ENCODE assay signal across 27 cellular contexts in the genomic region with DNA sequence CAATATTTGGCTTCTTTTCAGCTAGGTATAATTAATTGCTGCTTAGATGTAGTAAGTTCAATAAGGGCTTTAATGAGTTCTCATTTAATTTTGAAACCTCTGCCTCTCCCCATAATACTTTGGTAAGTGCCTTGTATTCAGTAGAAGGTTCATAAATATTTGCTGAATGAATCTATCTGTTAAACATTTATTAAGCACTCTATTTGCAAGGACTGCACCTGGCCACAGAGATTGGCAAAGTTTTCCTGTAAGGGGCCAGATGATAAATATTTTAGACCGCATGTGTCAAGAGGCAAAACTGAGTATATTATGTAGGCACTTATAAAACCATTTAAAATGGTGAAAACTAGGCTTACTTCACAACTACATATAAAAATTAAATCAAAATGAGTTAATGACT. TPM values are rescaled to one million over a fixed set of nuclear protein-coding genes. Genes with fewer than 3 reads are reported as not detected.
"Had no signal": no experiment of that assay in that cellular context is flagged by ENCODE, and none has a peak within 500 bp of the region (broad histone marks: within the 10 kb centered on the region; RNA-seq: fewer than 3 reads in every experiment).

No MANE protein-coding gene starts in this region.

- H3K9me3 ChIP-seq: esophagus muscularis mucosa, psoas muscle, right atrium auricular region, spleen, tibial nerve had no signal

- H3K4me1 Mint-ChIP-seq: activated B cell treated with CpG ODN at 0.5 μM for 24 hours; activated CD8-positive, alpha-beta memory T cell treated with anti-CD3 and anti-CD28 coated beads, Interleukin-2, amount 10 ng/mL, durations not matched to agents 7 days and 5 days; activated naive CD4-positive, alpha-beta T cell treated with anti-CD3 and anti-CD28 coated beads, Interleukin-2, amount 50 U/mL, for 24 hours; activated naive CD8-positive, alpha-beta T cell treated with anti-CD3 and anti-CD28 coated beads, Interleukin-2, amount 50 U/mL, for 24 hours; endodermal cell; naive B cell had no signal

- H3K27ac ChIP-seq: esophagus muscularis mucosa, foreskin keratinocyte, heart right ventricle, parathyroid adenoma, psoas muscle, right atrium auricular region, spleen, tibial nerve had no signal

- DNase-seq: activated B cell treated with CpG ODN at 0.5 μM for 24 hours; activated CD4-positive, alpha-beta T cell treated with anti-CD3 and anti-CD28 coated beads, Interleukin-2, amount 50 U/mL, for 1 hour; activated CD8-positive, alpha-beta memory T cell treated with anti-CD3 and anti-CD28 coated beads, Interleukin-2, amount 10 ng/mL, durations not matched to agents 7 days and 5 days; activated CD8-positive, alpha-beta T cell treated with anti-CD3 and anti-CD28 coated beads, Interleukin-2, amount 10 ng/mL, durations not matched to agents 7 days and 5 days; activated naive CD8-positive, alpha-beta T cell treated with anti-CD3 and anti-CD28 coated beads, Interleukin-2, amount 50 U/mL, for 24 hours; activated T-cell treated with anti-CD3 and anti-CD28 coated beads, Interleukin-2, amount 50 U/mL, for 48 hours; amygdala; caudate nucleus; endodermal cell; foreskin keratinocyte; heart right ventricle; kidney glomerular epithelial cell; left ventricle myocardium superior; mammary epithelial cell; naive B cell; psoas muscle; spleen; stimulated activated naive CD4-positive, alpha-beta T cell treated with Interleukin-2 at 50 U/mL for 16 hours; T-helper 2 cell had no signal

- H3K27me3 Mint-ChIP-seq: dendritic cell treated with granulocyte-macrophage colony-stimulating factor and Interleukin-4, amounts not matched to agents 40 ng/mL and 50 ng/mL, for 4 days had no signal

- H3K36me3 ChIP-seq: esophagus muscularis mucosa, heart right ventricle, right atrium auricular region, spleen, tibial nerve had no signal

- H3K27me3 ChIP-seq: esophagus muscularis mucosa, heart right ventricle, right atrium auricular region, spleen, tibial nerve had no signal

- H3K9me3 Mint-ChIP-seq: activated B cell treated with CpG ODN at 0.5 μM for 24 hours; activated naive CD4-positive, alpha-beta T cell treated with anti-CD3 and anti-CD28 coated beads, Interleukin-2, amount 50 U/mL, for 24 hours; activated naive CD8-positive, alpha-beta T cell treated with anti-CD3 and anti-CD28 coated beads, Interleukin-2, amount 50 U/mL, for 24 hours; activated T-helper 2 cell treated with anti-CD3 and anti-CD28 coated beads, Interferon-gamma antibody, Interleukin-2, Interleukin-4, amounts not matched to agents 10 μg/mL and 5 μg/mL and 100 μg/mL, durations not matched to agents 14 hours and 24 hours and 36 hours; dendritic cell treated with granulocyte-macrophage colony-stimulating factor and Interleukin-4, amounts not matched to agents 40 ng/mL and 50 ng/mL, for 4 days; endodermal cell had no signal

- H3K4me3 ChIP-seq: esophagus muscularis mucosa, heart right ventricle, psoas muscle, right atrium auricular region, spleen, tibial nerve had no signal

- H3K36me3 Mint-ChIP-seq: activated CD8-positive, alpha-beta memory T cell treated with anti-CD3 and anti-CD28 coated beads, Interleukin-2, amount 10 ng/mL, durations not matched to agents 7 days and 5 days; activated naive CD4-positive, alpha-beta T cell treated with anti-CD3 and anti-CD28 coated beads, Interleukin-2, amount 50 U/mL, for 24 hours; mesothelial cell of epicardium; naive B cell had no signal

- H3K27ac Mint-ChIP-seq: activated B cell treated with CpG ODN at 0.5 μM for 24 hours; activated CD8-positive, alpha-beta memory T cell treated with anti-CD3 and anti-CD28 coated beads, Interleukin-2, amount 10 ng/mL, durations not matched to agents 7 days and 5 days; activated CD8-positive, alpha-beta T cell treated with anti-CD3 and anti-CD28 coated beads, Interleukin-2, amount 10 ng/mL, durations not matched to agents 7 days and 5 days; activated naive CD4-positive, alpha-beta T cell treated with anti-CD3 and anti-CD28 coated beads, Interleukin-2, amount 50 U/mL, for 24 hours; activated naive CD8-positive, alpha-beta T cell treated with anti-CD3 and anti-CD28 coated beads, Interleukin-2, amount 50 U/mL, for 24 hours; activated T-helper 2 cell treated with anti-CD3 and anti-CD28 coated beads, Interferon-gamma antibody, Interleukin-2, Interleukin-4, amounts not matched to agents 10 μg/mL and 5 μg/mL and 100 μg/mL, durations not matched to agents 14 hours and 24 hours and 36 hours; dendritic cell treated with granulocyte-macrophage colony-stimulating factor and Interleukin-4, amounts not matched to agents 40 ng/mL and 50 ng/mL, for 4 days; endodermal cell; mesothelial cell of epicardium; naive B cell had no signal

- H3K4me3 Mint-ChIP-seq: activated B cell treated with CpG ODN at 0.5 μM for 24 hours; activated CD8-positive, alpha-beta memory T cell treated with anti-CD3 and anti-CD28 coated beads, Interleukin-2, amount 10 ng/mL, durations not matched to agents 7 days and 5 days; activated CD8-positive, alpha-beta T cell treated with anti-CD3 and anti-CD28 coated beads, Interleukin-2, amount 10 ng/mL, durations not matched to agents 7 days and 5 days; activated naive CD4-positive, alpha-beta T cell treated with anti-CD3 and anti-CD28 coated beads, Interleukin-2, amount 50 U/mL, for 24 hours; activated naive CD8-positive, alpha-beta T cell treated with anti-CD3 and anti-CD28 coated beads, Interleukin-2, amount 50 U/mL, for 24 hours; dendritic cell treated with granulocyte-macrophage colony-stimulating factor and Interleukin-4, amounts not matched to agents 40 ng/mL and 50 ng/mL, for 4 days; endodermal cell; mesothelial cell of epicardium; naive B cell had no signal

- H3K4me1 ChIP-seq: foreskin keratinocyte, parathyroid adenoma, psoas muscle, spleen, tibial nerve had no signal

RNA-seq across cellular contexts. Expression of a gene that starts 19.0 kb away (rescaled TPM):
- total RNA-seq: activated B cell treated with CpG ODN at 0.5 μM for 24 hours; activated CD8-positive, alpha-beta memory T cell treated with anti-CD3 and anti-CD28 coated beads, Interleukin-2, amount 10 ng/mL, durations not matched to agents 7 days and 5 days; activated CD8-positive, alpha-beta T cell treated with anti-CD3 and anti-CD28 coated beads, Interleukin-2, amount 10 ng/mL, durations not matched to agents 7 days and 5 days; foreskin keratinocyte had no signal
- polyA plus RNA-seq: foreskin keratinocyte, mammary epithelial cell had no signal
